Comparison of ENCODE assay signal across 24 cellular contexts in genomic region chr2:205471776-205472175, GRCh38.
"Had no signal": no experiment of that assay in that cellular context is flagged by ENCODE, and none has a peak within 500 bp of the region (broad histone marks: within the 10 kb centered on the region; RNA-seq: fewer than 3 reads in every experiment).

No MANE protein-coding gene starts in this region.

- ATAC-seq: effector memory CD8-positive, alpha-beta T cell; heart right ventricle; left lobe of liver; natural killer cell treated with Interleukin-12 subunit alpha and Interleukin-12 subunit beta and Interleukin-15 and Interleukin-18, amount 100 ng/mL, for 72 hours; right lobe of liver; stimulated activated naive B cell treated with anti-CD40 and anti-IgM and Interleukin-4, amounts not matched to agents 10 μg/mL and 1 μg/mL and 100 μg/mL, for 72 hours had no signal

- H3K27ac ChIP-seq: coronary artery, esophagus squamous epithelium, heart right ventricle, parathyroid adenoma, right lobe of liver, thoracic aorta, tibial nerve, upper lobe of left lung had no signal

- H3K9me3 ChIP-seq: esophagus squamous epithelium, heart right ventricle, right lobe of liver, thoracic aorta, tibial nerve, upper lobe of left lung had no signal

- H3K36me3 ChIP-seq: esophagus squamous epithelium, heart right ventricle, right lobe of liver, thoracic aorta, upper lobe of left lung had no signal

- H3K9ac ChIP-seq: parathyroid adenoma had no signal

- FAIRE-seq: endometrium, kidney, small intestine, urothelium cell line had no signal

- H3K4me3 ChIP-seq: coronary artery, esophagus squamous epithelium, heart right ventricle, lung, right lobe of liver, thoracic aorta, tibial nerve, upper lobe of left lung had no signal

- DNase-seq: dermis blood vessel endothelial cell; effector memory CD8-positive, alpha-beta T cell; erythroblast; esophagus squamous epithelium; foreskin melanocyte; glutamatergic neuron; heart right ventricle; hippocampal formation; kidney; right lobe of liver; small intestine; stimulated activated CD4-positive, alpha-beta T cell treated with anti-CD3 and anti-CD28 coated beads, Interleukin-15, amount 100 ng/mL, for 24 hours; stimulated activated CD4-positive, alpha-beta T cell treated with anti-CD3 and anti-CD28 coated beads, Interleukin-2, amount 100 ng/mL, for 48 hours; stimulated activated naive B cell treated with anti-CD40 and anti-IgM and Interleukin-4, amounts not matched to agents 10 μg/mL and 1 μg/mL and 100 μg/mL, for 72 hours; upper lobe of left lung had no signal

- H3K4me1 ChIP-seq: esophagus squamous epithelium, heart right ventricle, parathyroid adenoma, right lobe of liver, upper lobe of left lung had no signal

- H3K27me3 ChIP-seq: esophagus squamous epithelium, heart right ventricle, right lobe of liver, tibial nerve, upper lobe of left lung had no signal
